In genomic region chr1:3912809-3913685, GRCh38 we compare ENCODE assay signal across 16 cellular contexts.
"Had no signal": no experiment of that assay in that cellular context is flagged by ENCODE, and none has a peak within 500 bp of the region (broad histone marks: within the 10 kb centered on the region; RNA-seq: fewer than 3 reads in every experiment).

No MANE protein-coding gene starts in this region.

- H3K27ac ChIP-seq: dorsolateral prefrontal cortex, esophagus muscularis mucosa had no signal

- H3K27ac Mint-ChIP-seq: activated CD4-positive, alpha-beta T cell treated with anti-CD3 and anti-CD28 coated beads, Interleukin-2, amount 10 ng/mL, durations not matched to agents 24 days and 14 days; activated naive CD4-positive, alpha-beta T cell treated with anti-CD3 and anti-CD28 coated beads, Interleukin-2, amount 50 U/mL, for 72 hours; activated T-helper 17 cell treated with anti-CD3 and anti-CD28 coated beads, Interleukin-2, amount 50 U/mL, for 72 hours; brain; immature natural killer cell; nephron; type B pancreatic cell had no signal

- H3K36me3 ChIP-seq: esophagus muscularis mucosa had no signal

- DNase-seq: activated CD4-positive, alpha-beta T cell treated with anti-CD3 and anti-CD28 coated beads, Interleukin-2, amount 10 ng/mL, durations not matched to agents 24 days and 14 days; amniotic stem cell; hypothalamus; immature natural killer cell; left colon; mammary epithelial cell; stimulated activated CD4-positive, alpha-beta T cell treated with anti-CD3 and anti-CD28 coated beads, Interleukin-2, amount 100 ng/mL, for 48 hours; stimulated activated naive CD4-positive, alpha-beta T cell treated with Interleukin-2 at 50 U/mL for 16 hours; T-helper 1 cell had no signal

- H3K9me3 Mint-ChIP-seq: activated CD4-positive, alpha-beta T cell treated with anti-CD3 and anti-CD28 coated beads, Interleukin-2, amount 10 ng/mL, durations not matched to agents 24 days and 14 days; activated naive CD4-positive, alpha-beta T cell treated with anti-CD3 and anti-CD28 coated beads, Interleukin-2, amount 50 U/mL, for 72 hours; activated T-helper 17 cell treated with anti-CD3 and anti-CD28 coated beads, Interleukin-2, amount 50 U/mL, for 72 hours; immature natural killer cell; nephron; type B pancreatic cell had no signal

- H3K27me3 Mint-ChIP-seq: activated CD4-positive, alpha-beta T cell treated with anti-CD3 and anti-CD28 coated beads, Interleukin-2, amount 10 ng/mL, durations not matched to agents 24 days and 14 days; activated T-helper 17 cell treated with anti-CD3 and anti-CD28 coated beads, Interleukin-2, amount 50 U/mL, for 72 hours had no signal

- H3K36me3 Mint-ChIP-seq: activated naive CD4-positive, alpha-beta T cell treated with anti-CD3 and anti-CD28 coated beads, Interleukin-2, amount 50 U/mL, for 72 hours; brain; immature natural killer cell; type B pancreatic cell had no signal

- H3K4me3 Mint-ChIP-seq: activated CD4-positive, alpha-beta T cell treated with anti-CD3 and anti-CD28 coated beads, Interleukin-2, amount 10 ng/mL, durations not matched to agents 24 days and 14 days; activated T-helper 17 cell treated with anti-CD3 and anti-CD28 coated beads, Interleukin-2, amount 50 U/mL, for 72 hours; brain; immature natural killer cell; nephron; type B pancreatic cell had no signal

- ATAC-seq: activated naive CD4-positive, alpha-beta T cell treated with anti-CD3 and anti-CD28 coated beads, Interleukin-2, amount 50 U/mL, for 72 hours; activated T-helper 17 cell treated with anti-CD3 and anti-CD28 coated beads, Interleukin-2, amount 50 U/mL, for 72 hours; left colon had no signal

- H3K9me3 ChIP-seq: esophagus muscularis mucosa had no signal

- H3K4me3 ChIP-seq: dorsolateral prefrontal cortex, esophagus muscularis mucosa had no signal

- H3K4me1 Mint-ChIP-seq: activated CD4-positive, alpha-beta T cell treated with anti-CD3 and anti-CD28 coated beads, Interleukin-2, amount 10 ng/mL, durations not matched to agents 24 days and 14 days; activated T-helper 17 cell treated with anti-CD3 and anti-CD28 coated beads, Interleukin-2, amount 50 U/mL, for 72 hours had no signal
